Comparison of ENCODE assay signal across 17 cellular contexts in the genomic region with DNA sequence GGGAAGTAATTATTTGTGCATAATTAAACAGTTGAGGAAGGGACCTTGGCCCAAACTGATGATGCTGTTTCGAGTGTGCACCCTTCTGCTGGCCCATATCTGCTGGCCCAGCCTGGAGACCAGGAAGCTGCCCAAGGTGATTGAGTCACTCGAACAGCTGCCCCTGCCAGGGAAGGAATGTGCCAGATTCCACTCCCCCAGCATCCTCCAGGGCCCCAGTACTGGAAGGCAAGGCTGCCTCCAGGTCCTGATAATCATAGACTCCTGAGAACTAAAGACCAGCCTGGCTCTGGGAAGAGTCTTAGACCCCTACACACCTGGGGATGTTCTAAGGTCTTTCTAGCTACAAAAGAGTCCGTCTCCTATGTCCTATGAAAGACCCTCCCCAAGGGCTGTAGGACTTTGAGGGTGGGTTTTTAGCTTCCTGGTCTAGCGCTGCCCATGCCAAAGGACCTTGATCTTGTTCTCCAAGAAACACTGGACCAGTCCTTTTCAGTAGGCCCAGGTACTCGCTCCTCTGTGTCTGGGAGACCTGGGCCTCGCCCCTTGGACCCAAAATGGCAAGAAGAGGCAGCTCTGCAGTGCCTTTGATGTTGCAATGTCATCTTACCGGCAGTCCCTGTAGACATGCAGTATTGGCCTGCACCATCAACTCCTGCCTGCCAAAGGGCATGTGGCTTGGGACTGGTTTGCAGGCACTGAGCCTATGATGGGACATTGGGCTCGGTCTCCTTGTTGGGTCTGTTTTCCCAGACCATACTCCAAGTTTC.
DNase-seq lines count a peak whose midpoint lies in the region; ATAC-seq and TF ChIP-seq lines count a peak whose summit lies in the region.
"Had no signal": no experiment of that assay in that cellular context is flagged by ENCODE, and none has a peak within 500 bp of the region (broad histone marks: within the 10 kb centered on the region; RNA-seq: fewer than 3 reads in every experiment).

No MANE protein-coding gene starts in this region.

- 26 to 32% methylated on average over 8 of the region's 8 CpGs for WGBS in GM23248 (ENCODE audit: low coverage in 1 of 2, low lambda C conversion rate in 2 of 2, missing lambda C conversion rate in 2 of 2), 2 experiments
- WGBS in suprapubic skin: 81% methylated on average over 8 of the region's 8 CpGs

- DNase-seq in GM23248: peak; percentile 26
- peak; percentile 75 for DNase-seq in MG63
- peak; percentile 26 for DNase-seq in left lobe of liver (ENCODE audit: low spot score)
- DNase-seq in suprapubic skin (ENCODE audit: low spot score in 2 of 2): peak; percentile 37 to 54
- no peak for DNase-seq in A673 (ENCODE audit: low spot score)
- DNase-seq: DMS 273 treated with DMSO at 0.1 percent for 48 hours, DND-41, HCEC 1CT, Karpas-422, NCI-H1105 treated with DMSO at 0.1 percent for 48 hours, NCI-H1694 treated with DMSO at 0.1 percent for 48 hours, NCI-H748 treated with DMSO at 0.1 percent for 48 hours, OCI-M1, SHP77 had no signal

- no TSS peak for BruUV-seq in A673 (replicated peaks; lab: Mats Ljungman, UMichigan)

- no peak overlapping the region for H3K4me2 ChIP-seq in GM23248 (ENCODE audit: unreplicated experiment)

- H3K79me2 ChIP-seq in GM23248 (ENCODE audit: insufficient read depth): no peaks in the 10 kb centered on the region

- H3K27ac ChIP-seq in GM23248: no peak overlapping the region
- H3K27ac ChIP-seq in suprapubic skin: no peak overlapping the region
- H3K27ac ChIP-seq in A673 (ENCODE audit: low read depth, low read length, poor library complexity, severe bottlenecking): no peak overlapping the region
- H3K27ac ChIP-seq: SK-N-MC had no signal

- ATAC-seq in left lobe of liver (no peak), GM21390 (IDR thresholded peaks at IDR 0.05; ENCODE audit: unreplicated experiment) (no peak), HG03039 (IDR thresholded peaks at IDR 0.05; ENCODE audit: unreplicated experiment) (no peak)

- intact Hi-C loops in A673 (cut with micrococcal nuclease; ENCODE audit: unreplicated experiment): no loop called here

- no peak overlapping the region for H3K9ac ChIP-seq in GM23248

- no peak overlapping the region for H2AFZ ChIP-seq in GM23248

- CTCF ChIA-PET in A673 (lab: Charles Lee): interaction anchor here (0.5 kb wide), 1 partner anchor 520 kb away, joined by 3 read pairs; no protein-coding TSS in a partner anchor

- POLR2A ChIA-PET in A673 (lab: Charles Lee; ENCODE audit: low non-redundant PET): no interaction called here

- no peak overlapping the region for H3K4me3 ChIP-seq in GM23248
- H3K4me3 ChIP-seq in MG63: no peak overlapping the region
- H3K4me3 ChIP-seq in suprapubic skin: no peak overlapping the region
- no peak overlapping the region for H3K4me3 ChIP-seq in A673 (ENCODE audit: low read depth, low read length, poor library complexity, severe bottlenecking)
- H3K4me3 ChIP-seq: SK-N-MC had no signal

- H3K9me3 ChIP-seq in GM23248 (ENCODE audit: low read depth) (no peaks in the 10 kb centered on the region), MG63 (no peaks in the 10 kb centered on the region), suprapubic skin (no peaks in the 10 kb centered on the region), A673 (ENCODE audit: low read depth, low read length, poor library complexity, severe bottlenecking) (no peaks in the 10 kb centered on the region)

- H4K20me1 ChIP-seq in GM23248 (ENCODE audit: insufficient read depth): no peaks in the 10 kb centered on the region

- H3K27me3 ChIP-seq in GM23248 (replicated peaks; ENCODE audit: insufficient read depth) (peaks cover 14% of the 10 kb centered on the region; the same call in 1 of the 2 replicates), MG63 (no peaks in the 10 kb centered on the region), suprapubic skin (peaks cover 26% of the 10 kb centered on the region), A673 (replicated peaks; ENCODE audit: insufficient read depth, low read depth, low read length, poor library complexity) (peaks cover 10% of the 10 kb centered on the region)

- H3K36me3 ChIP-seq in GM23248 (ENCODE audit: low read depth): no peaks in the 10 kb centered on the region
- H3K36me3 ChIP-seq in MG63: no peaks in the 10 kb centered on the region
- H3K36me3 ChIP-seq in suprapubic skin: no peaks in the 10 kb centered on the region
- no peaks in the 10 kb centered on the region for H3K36me3 ChIP-seq in A673 (ENCODE audit: insufficient read depth, low read length, poor library complexity, severe bottlenecking)

- H3K4me1 ChIP-seq in GM23248 (ENCODE audit: insufficient read depth) (no peaks in the 10 kb centered on the region), suprapubic skin (peaks cover 3% of the 10 kb centered on the region), A673 (ENCODE audit: insufficient read depth, low read length, poor library complexity, severe bottlenecking) (no peaks in the 10 kb centered on the region)

- in situ Hi-C loops in GM23248 (cut with MboI): no loop called here

- TF ChIP-seq CTCF in suprapubic skin (IDR thresholded peaks at IDR 0.05) (no peak), A673 (conservative IDR thresholded peaks at IDR 0.05; ENCODE audit: low read depth, low read length) (no peak)

- TF ChIP-seq POLR2A in suprapubic skin (IDR thresholded peaks at IDR 0.05): no peak

- H3K9me2 ChIP-seq in GM23248 (ENCODE audit: insufficient read depth): no peaks in the 10 kb centered on the region

- TF ChIP-seq EP300 in suprapubic skin (IDR thresholded peaks at IDR 0.05): no peak

- no peaks in the 10 kb centered on the region for H3F3A ChIP-seq in GM23248 (ENCODE audit: insufficient read depth)
